ENCODE assay signal across 9 cellular contexts in the genomic region with DNA sequence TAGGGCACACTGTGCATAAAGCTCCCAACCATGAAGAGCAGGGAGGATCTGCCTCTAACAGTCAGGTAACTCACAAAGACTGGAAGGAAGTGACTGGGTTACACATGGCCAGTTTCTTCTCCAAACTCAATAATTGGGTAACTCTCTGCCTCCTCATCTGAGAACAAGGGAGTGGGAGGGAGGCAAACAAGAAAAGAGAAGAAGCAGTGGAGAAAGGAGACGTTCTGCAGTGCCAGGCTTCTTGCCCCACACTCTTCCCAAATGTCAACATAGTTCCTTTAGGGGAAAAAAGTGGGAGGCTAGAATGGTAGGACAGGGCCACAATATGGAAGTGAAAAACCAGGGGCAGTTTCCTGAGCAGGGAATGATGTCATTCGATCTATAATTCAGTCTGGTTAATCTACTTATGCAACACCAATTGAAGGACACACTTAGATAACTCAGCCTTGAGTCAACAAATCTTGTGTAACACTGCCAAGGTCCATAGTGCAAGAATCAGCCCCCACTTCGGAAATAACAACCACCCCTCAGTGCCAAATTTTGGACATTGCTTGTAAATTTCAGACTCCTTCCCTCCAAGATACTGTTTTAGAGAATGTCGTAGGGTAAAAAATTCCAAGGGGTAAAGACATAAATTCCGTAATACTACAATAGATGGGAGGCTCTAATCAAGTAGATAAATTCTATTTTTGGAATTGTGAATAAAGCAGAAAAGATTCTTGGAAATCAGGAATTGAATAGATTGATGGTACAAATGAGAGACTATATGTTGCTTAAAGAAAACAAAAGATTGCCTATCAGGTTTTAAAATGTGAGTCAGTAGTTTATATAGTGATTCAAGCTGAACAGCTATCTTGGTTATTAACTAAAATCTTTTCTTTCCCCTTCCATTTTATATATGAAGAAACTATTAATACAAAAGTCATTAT.
A peak's percentile ranks its signal among the peaks of the same experiment; 100 is the strongest.
DNase-seq lines count a peak whose midpoint lies in the region; ATAC-seq and TF ChIP-seq lines count a peak whose summit lies in the region.
"Had no signal": no experiment of that assay in that cellular context is flagged by ENCODE, and none has a peak within 500 bp of the region (broad histone marks: within the 10 kb centered on the region; RNA-seq: fewer than 3 reads in every experiment).

No MANE protein-coding gene starts in this region.

- no peaks in the 10 kb centered on the region for H3K9me3 Mint-ChIP-seq in activated CD8-positive, alpha-beta T cell treated with anti-CD3 and anti-CD28 coated beads, Interleukin-2, amount 10 ng/mL, durations not matched to agents 7 days and 5 days (ENCODE audit: insufficient read depth)

- intact Hi-C loops in OCI-LY7 (cut with micrococcal nuclease; ENCODE audit: unreplicated experiment) = no loop called here

- POLR2A ChIA-PET in OCI-LY7 (lab: Charles Lee) = interaction anchor here (0.7 to 1.5 kb wide), 8 partner anchors 8 to 55 kb away, joined by 3 to 5 read pairs (median 4); no protein-coding TSS in a partner anchor
- POLR2A ChIA-PET in activated CD8-positive, alpha-beta T cell treated with anti-CD3 and anti-CD28 coated beads, Interleukin-2, amount 10 ng/mL, durations not matched to agents 7 days and 5 days (lab: Charles Lee) = no interaction called here

- H3K36me3 Mint-ChIP-seq in activated CD8-positive, alpha-beta T cell treated with anti-CD3 and anti-CD28 coated beads, Interleukin-2, amount 10 ng/mL, durations not matched to agents 7 days and 5 days (ENCODE audit: low read depth) = peaks cover 16% of the 10 kb centered on the region

- H3K4me1 Mint-ChIP-seq in activated CD8-positive, alpha-beta T cell treated with anti-CD3 and anti-CD28 coated beads, Interleukin-2, amount 10 ng/mL, durations not matched to agents 7 days and 5 days (ENCODE audit: low read depth) = peaks cover 51% of the 10 kb centered on the region

- BruUV-seq in OCI-LY7 (replicated peaks; lab: Mats Ljungman, UMichigan) = no TSS peak

- peak overlapping the region; percentile 26 for H3K27ac ChIP-seq in OCI-LY7 (ENCODE audit: low read depth, low read length, poor library complexity, severe bottlenecking)

- no peak overlapping the region for H3K27ac Mint-ChIP-seq in activated CD8-positive, alpha-beta T cell treated with anti-CD3 and anti-CD28 coated beads, Interleukin-2, amount 10 ng/mL, durations not matched to agents 7 days and 5 days

- H3K4me1 ChIP-seq in OCI-LY7 (ENCODE audit: insufficient read depth, low read length, poor library complexity, severe bottlenecking) = peaks cover 37% of the 10 kb centered on the region

- no peak overlapping the region for H3K4me3 Mint-ChIP-seq in activated CD8-positive, alpha-beta T cell treated with anti-CD3 and anti-CD28 coated beads, Interleukin-2, amount 10 ng/mL, durations not matched to agents 7 days and 5 days

- H3K9me3 ChIP-seq in OCI-LY7 (ENCODE audit: low read length) = no peaks in the 10 kb centered on the region

- CTCF ChIA-PET in OCI-LY7 (lab: Charles Lee; ENCODE audit: unreplicated experiment) = no interaction called here
- CTCF ChIA-PET in activated CD8-positive, alpha-beta T cell treated with anti-CD3 and anti-CD28 coated beads, Interleukin-2, amount 10 ng/mL, durations not matched to agents 7 days and 5 days (lab: Charles Lee) = interaction anchor here (0.8 to 3.9 kb wide), 5 partner anchors 8 to 658 kb away, joined by 3 to 29 read pairs (median 4); no protein-coding TSS in a partner anchor

- H3K27me3 Mint-ChIP-seq in activated CD8-positive, alpha-beta T cell treated with anti-CD3 and anti-CD28 coated beads, Interleukin-2, amount 10 ng/mL, durations not matched to agents 7 days and 5 days (ENCODE audit: low read depth) = no peaks in the 10 kb centered on the region

- no peaks in the 10 kb centered on the region for H3K9me2 ChIP-seq in OCI-LY7 (ENCODE audit: insufficient read depth, low read length)

- DNase-seq in EL = peak; percentile 87
- peak; percentile 75 for DNase-seq in OCI-LY7 (ENCODE audit: low spot score)
- DNase-seq in fibroblast of peridontal ligament (ENCODE audit: extremely low read depth) = peak; percentile 83
- DNase-seq in pulmonary artery endothelial cell (ENCODE audit: low read depth, low spot score) = peak; percentile 58
- DNase-seq in RPMI8226 = no peak
- DNase-seq in activated CD8-positive, alpha-beta T cell treated with anti-CD3 and anti-CD28 coated beads, Interleukin-2, amount 10 ng/mL, durations not matched to agents 7 days and 5 days = no peak
- no peak for DNase-seq in cerebellum (ENCODE audit: low spot score)
- DNase-seq: NK-92 treated with Interleukin-12 subunit alpha and Interleukin-12 subunit beta, amount 100 ng/mL, for 24 hours had no signal

- H2AFZ ChIP-seq in OCI-LY7 (ENCODE audit: low read length) = no peak overlapping the region

- no peak for ATAC-seq in GM19395 (IDR thresholded peaks at IDR 0.05; ENCODE audit: unreplicated experiment)
- ATAC-seq in activated CD8-positive, alpha-beta T cell treated with anti-CD3 and anti-CD28 coated beads, Interleukin-2, amount 10 ng/mL, durations not matched to agents 7 days and 5 days = no peak

- H3K4me3 ChIP-seq in OCI-LY7 (ENCODE audit: low read depth, low read length, poor library complexity, severe bottlenecking) = peak overlapping the region; percentile 8

- H3K79me2 ChIP-seq in OCI-LY7 (ENCODE audit: insufficient read depth, low read depth, low read length) = no peaks in the 10 kb centered on the region

- TF ChIP-seq CTCF in OCI-LY7 (conservative IDR thresholded peaks at IDR 0.05; ENCODE audit: low read length) = no peak

- no peaks in the 10 kb centered on the region for H4K20me1 ChIP-seq in OCI-LY7 (ENCODE audit: insufficient read depth, low read length)

- H3K36me3 ChIP-seq in OCI-LY7 (ENCODE audit: insufficient read depth, low read length) = 0 out of 2 replicates have a peak, but pooled peaks cover 6% of the 10 kb centered on the region

- peak overlapping the region; percentile 61 for H3K4me2 ChIP-seq in OCI-LY7 (ENCODE audit: low read length)

Comparison
In these comparisons a context has a peak if more than half of its experiments do, and no peak if none do; other contexts are left out.
1. DNase-seq: peak in EL (single experiment), OCI-LY7 (single experiment), fibroblast of peridontal ligament (single experiment) and pulmonary artery endothelial cell (single experiment); none in RPMI8226 (single experiment), activated CD8-positive, alpha-beta T cell treated with anti-CD3 and anti-CD28 coated beads, Interleukin-2, amount 10 ng/mL, durations not matched to agents 7 days and 5 days (single experiment) and cerebellum (single experiment).